ENCODE assay signal across 2 cellular contexts in genomic region chr4:173145111-173145510, GRCh38.
TF ChIP-seq lines count a peak whose summit lies in the region.

No MANE protein-coding gene starts in this region.

TF ChIP-seq in IMR-90, 13 proteins besides CTCF, POLR2A, EP300 and RAD21:
- no peak for TF ChIP-seq RCOR1 (IDR thresholded peaks at IDR 0.05; ENCODE audit: insufficient replicate concordance, low read length)
- no peak for TF ChIP-seq CEBPB (IDR thresholded peaks at IDR 0.05; ENCODE audit: low read depth, low read length)
- TF ChIP-seq BHLHE40 (IDR thresholded peaks at IDR 0.05; ENCODE audit: low read depth, low read length) = no peak
- TF ChIP-seq NFE2L2 (IDR thresholded peaks at IDR 0.05; ENCODE audit: low read depth, low read length) = no peak
- TF ChIP-seq MAFK (IDR thresholded peaks at IDR 0.05; ENCODE audit: low read depth, low read length) = no peak
- TF ChIP-seq MXI1 (IDR thresholded peaks at IDR 0.05; ENCODE audit: borderline replicate concordance, low read depth, low read length) = no peak
- no peak for TF ChIP-seq ELK1 (IDR thresholded peaks at IDR 0.05; ENCODE audit: borderline replicate concordance, low read depth, low read length)
- TF ChIP-seq RFX5 (IDR thresholded peaks at IDR 0.05; ENCODE audit: low read depth, low read length) = no peak
TF ChIP-seq in IMR-90: peak in this region for 0.

TF ChIP-seq in K562, 482 proteins besides CTCF, POLR2A, EP300 and RAD21:
- TF ChIP-seq GATAD2A (IDR thresholded peaks at IDR 0.05) (no peak), ZNF511 (CRISPR knock-in tag; IDR thresholded peaks at IDR 0.05) (no peak), E2F8 (IDR thresholded peaks at IDR 0.05; ENCODE audit: low read depth, partially characterized antibody) (no peak), DEAF1 (CRISPR knock-in tag; IDR thresholded peaks at IDR 0.05) (no peak), ZBTB33 (CRISPR knock-in tag; IDR thresholded peaks at IDR 0.05) (no peak), GMEB1 (CRISPR knock-in tag; IDR thresholded peaks at IDR 0.05) (no peak), ZFP36 (IDR thresholded peaks at IDR 0.05; ENCODE audit: low read depth, low read length, partially characterized antibody) (no peak), ZNF668 (CRISPR knock-in tag; IDR thresholded peaks at IDR 0.05) (no peak), RCOR1 (IDR thresholded peaks at IDR 0.05; ENCODE audit: borderline replicate concordance in 1 of 2, low read depth in 2 of 2, low read length in 2 of 2) (no peak)
